25 cellular contexts compared by ENCODE assay signal in the genomic region with DNA sequence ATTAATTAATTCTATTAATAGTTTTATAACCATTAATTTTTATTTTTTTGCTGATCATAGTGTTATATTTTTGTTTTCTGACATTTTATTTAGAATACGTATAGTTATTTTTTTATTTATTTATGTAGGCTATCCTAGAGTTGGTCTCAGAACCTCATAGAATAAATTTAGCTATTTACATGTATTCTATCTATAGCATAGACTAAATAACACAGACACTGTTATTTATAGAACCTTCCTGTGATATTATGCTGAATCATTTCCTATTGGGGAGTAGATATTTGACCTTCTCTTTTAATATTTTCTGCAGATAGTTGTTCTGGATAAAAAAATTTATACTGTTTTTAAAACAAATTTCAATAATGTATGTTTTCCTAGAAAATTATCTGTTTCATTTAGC.
"Had no signal": no experiment of that assay in that cellular context is flagged by ENCODE, and none has a peak within 500 bp of the region (broad histone marks: within the 10 kb centered on the region; RNA-seq: fewer than 3 reads in every experiment).

No MANE protein-coding gene starts in this region.

- H3K4me3 Mint-ChIP-seq: mesothelial cell of epicardium; natural killer cell treated with Interleukin-12 subunit alpha and Interleukin-12 subunit beta and Interleukin-15 and Interleukin-18, amount 100 ng/mL, for 72 hours; stimulated activated memory B cell treated with anti-CD40 and anti-IgM and Interleukin-4, amounts not matched to agents 10 μg/mL and 1 μg/mL and 100 μg/mL, for 72 hours; stimulated activated naive CD8-positive, alpha-beta T cell treated with anti-CD3 and anti-CD28 coated beads, Interleukin-15, amount 100 ng/mL, for 72 hours had no signal

- H3K36me3 ChIP-seq: left ventricle myocardium inferior, ovary, tibial nerve, upper lobe of left lung, vagina had no signal

- H3K4me1 ChIP-seq: left ventricle myocardium inferior, tibial nerve, upper lobe of left lung, vagina had no signal

- FAIRE-seq: islet of Langerhans, small intestine had no signal

- H3K27ac ChIP-seq: left ventricle myocardium inferior, ovary, tibial nerve, upper lobe of left lung, vagina had no signal

- H3K9me3 Mint-ChIP-seq: mesothelial cell of epicardium; naive B cell; natural killer cell treated with Interleukin-12 subunit alpha and Interleukin-12 subunit beta and Interleukin-15 and Interleukin-18, amount 100 ng/mL, for 72 hours; stimulated activated memory B cell treated with anti-CD40 and anti-IgM and Interleukin-4, amounts not matched to agents 10 μg/mL and 1 μg/mL and 100 μg/mL, for 72 hours; stimulated activated naive CD8-positive, alpha-beta T cell treated with anti-CD3 and anti-CD28 coated beads, Interleukin-15, amount 100 ng/mL, for 72 hours had no signal

- DNase-seq: hippocampal formation; left ventricle myocardium inferior; mesendoderm; naive B cell; ovary; retina; right cardiac atrium; small intestine; stimulated activated CD4-positive, alpha-beta T cell treated with anti-CD3 and anti-CD28 coated beads, Interleukin-1b, Interleukin-23, amount 100 ng/mL, for 48 hours; stimulated activated CD4-positive, alpha-beta T cell treated with anti-CD3 and anti-CD28 coated beads, Interleukin-2, amount 100 ng/mL, for 48 hours; stimulated activated CD4-positive, alpha-beta T cell treated with anti-CD3 and anti-CD28 coated beads, Interleukin-4, amount 100 ng/mL, for 4 hours; stimulated activated CD8-positive, alpha-beta memory T cell treated with anti-CD3 and anti-CD28 coated beads, Interleukin-4, amount 100 ng/mL, for 48 hours; stimulated activated naive CD4-positive, alpha-beta T cell treated with Interleukin-2 at 50 U/mL for 16 hours; stimulated activated naive CD8-positive, alpha-beta T cell treated with anti-CD3 and anti-CD28 coated beads, Interleukin-15, amount 100 ng/mL, for 72 hours; substantia nigra; upper lobe of left lung had no signal

- H3K27ac Mint-ChIP-seq: mesothelial cell of epicardium; naive B cell; progenitor cell of endocrine pancreas; stimulated activated memory B cell treated with anti-CD40 and anti-IgM and Interleukin-4, amounts not matched to agents 10 μg/mL and 1 μg/mL and 100 μg/mL, for 72 hours; stimulated activated naive CD8-positive, alpha-beta T cell treated with anti-CD3 and anti-CD28 coated beads, Interleukin-15, amount 100 ng/mL, for 72 hours had no signal

- H3K27me3 ChIP-seq: ovary, tibial nerve, upper lobe of left lung, vagina had no signal

- ATAC-seq: natural killer cell treated with Interleukin-12 subunit alpha and Interleukin-12 subunit beta and Interleukin-15 and Interleukin-18, amount 100 ng/mL, for 72 hours; right cardiac atrium; sciatic nerve; stimulated activated memory B cell treated with anti-CD40 and anti-IgM and Interleukin-4, amounts not matched to agents 10 μg/mL and 1 μg/mL and 100 μg/mL, for 72 hours; stimulated activated naive CD8-positive, alpha-beta T cell treated with anti-CD3 and anti-CD28 coated beads, Interleukin-15, amount 100 ng/mL, for 72 hours had no signal

- H3K27me3 Mint-ChIP-seq: naive B cell; progenitor cell of endocrine pancreas; stimulated activated memory B cell treated with anti-CD40 and anti-IgM and Interleukin-4, amounts not matched to agents 10 μg/mL and 1 μg/mL and 100 μg/mL, for 72 hours; stimulated activated naive CD8-positive, alpha-beta T cell treated with anti-CD3 and anti-CD28 coated beads, Interleukin-15, amount 100 ng/mL, for 72 hours had no signal

- H3K9me3 ChIP-seq: left ventricle myocardium inferior, ovary, tibial nerve, upper lobe of left lung, vagina had no signal

- H3K4me1 Mint-ChIP-seq: naive B cell had no signal

- H3K36me3 Mint-ChIP-seq: mesothelial cell of epicardium; naive B cell; natural killer cell treated with Interleukin-12 subunit alpha and Interleukin-12 subunit beta and Interleukin-15 and Interleukin-18, amount 100 ng/mL, for 72 hours; stimulated activated memory B cell treated with anti-CD40 and anti-IgM and Interleukin-4, amounts not matched to agents 10 μg/mL and 1 μg/mL and 100 μg/mL, for 72 hours had no signal

- H3K4me3 ChIP-seq: left ventricle myocardium inferior, lung, ovary, tibial nerve, upper lobe of left lung, vagina had no signal
